Comparison of ENCODE assay signal across 26 cellular contexts in the genomic region with DNA sequence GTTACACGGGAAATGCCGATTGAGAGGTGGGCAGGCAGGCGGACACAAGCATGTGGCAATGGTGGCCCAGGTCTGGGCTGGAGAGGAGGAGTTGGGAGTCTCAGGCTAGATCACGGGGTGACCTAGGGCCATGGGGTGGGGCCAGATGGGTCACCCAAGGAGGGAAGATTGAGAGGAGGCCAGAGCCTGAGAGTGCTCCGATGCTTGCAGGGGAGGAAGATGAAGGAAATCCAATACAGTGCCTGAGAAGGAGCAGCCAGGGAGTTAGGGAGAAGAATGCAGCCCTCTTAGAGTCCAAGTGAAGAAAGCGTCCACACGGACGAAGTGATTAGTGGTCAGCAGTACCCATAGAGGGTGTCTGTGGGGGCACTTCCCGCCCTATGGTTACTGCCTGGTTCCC.
"Had no signal": no experiment of that assay in that cellular context is flagged by ENCODE, and none has a peak within 500 bp of the region (broad histone marks: within the 10 kb centered on the region; RNA-seq: fewer than 3 reads in every experiment).

No MANE protein-coding gene starts in this region.

- ATAC-seq: gastrocnemius medialis; left ventricle myocardium superior; naive thymus-derived CD4-positive, alpha-beta T cell; sciatic nerve had no signal

- H3K4me1 ChIP-seq: gastrocnemius medialis, parathyroid adenoma, thyroid gland, vagina had no signal

- H3K27ac Mint-ChIP-seq: naive thymus-derived CD4-positive, alpha-beta T cell; progenitor cell of endocrine pancreas had no signal

- H3K27me3 Mint-ChIP-seq: progenitor cell of endocrine pancreas had no signal

- H3K9me3 ChIP-seq: gastrocnemius medialis, thyroid gland, vagina had no signal

- H3K27ac ChIP-seq: coronary artery, gastrocnemius medialis, parathyroid adenoma, right atrium auricular region, stomach, thyroid gland, vagina had no signal

- DNase-seq: dermis blood vessel endothelial cell; effector memory CD4-positive, alpha-beta T cell; erythroblast; gastrocnemius medialis; head of caudate nucleus; left ventricle myocardium superior; mesendoderm; midbrain; naive thymus-derived CD4-positive, alpha-beta T cell; occipital lobe; stimulated activated CD4-positive, alpha-beta T cell treated with anti-CD3 and anti-CD28 coated beads, Interleukin-12 subunit alpha, Interleukin-12 subunit beta, amount 100 ng/mL, for 4 hours; stimulated activated CD4-positive, alpha-beta T cell treated with anti-CD3 and anti-CD28 coated beads, Interleukin-1b, Interleukin-23, amount 100 ng/mL, for 48 hours; stimulated activated CD4-positive, alpha-beta T cell treated with anti-CD3 and anti-CD28 coated beads, Interleukin-4, amount 100 ng/mL, for 1 hour; stimulated activated CD8-positive, alpha-beta memory T cell treated with anti-CD3 and anti-CD28 coated beads, Interleukin-4, amount 100 ng/mL, for 48 hours; stimulated activated naive CD4-positive, alpha-beta T cell treated with Interleukin-2 at 50 U/mL for 16 hours; stomach; thyroid gland; trophoblast cell had no signal

- H3K4me3 Mint-ChIP-seq: naive thymus-derived CD4-positive, alpha-beta T cell had no signal

- H3K4me3 ChIP-seq: coronary artery, gastrocnemius medialis, lung, right atrium auricular region, smooth muscle cell, stomach, thyroid gland, vagina had no signal

- H3K27me3 ChIP-seq: gastrocnemius medialis, right atrium auricular region, stomach, thyroid gland, vagina had no signal

- H3K4me1 Mint-ChIP-seq: naive thymus-derived CD4-positive, alpha-beta T cell had no signal
